ENCODE assay signal across 1 cellular context in genomic region chr15:65791335-65792129, GRCh38.
TF ChIP-seq lines count a peak whose summit lies in the region.

No MANE protein-coding gene starts in this region.

TF ChIP-seq in GM12878, 131 proteins besides CTCF, POLR2A, EP300 and RAD21 (continued from another document and continues in another):
- TF ChIP-seq CUX1 (IDR thresholded peaks at IDR 0.05; ENCODE audit: insufficient replicate concordance, low read depth, low read length) = no peak
- no peak for TF ChIP-seq TAF1 (IDR thresholded peaks at IDR 0.05; ENCODE audit: borderline replicate concordance, low read depth, low read length)
- TF ChIP-seq NFYA (IDR thresholded peaks at IDR 0.05; ENCODE audit: borderline replicate concordance, low read depth, low read length) = no peak
- TF ChIP-seq NR2F1 (conservative IDR thresholded peaks at IDR 0.05) = no peak
- TF ChIP-seq, protein P1, sequence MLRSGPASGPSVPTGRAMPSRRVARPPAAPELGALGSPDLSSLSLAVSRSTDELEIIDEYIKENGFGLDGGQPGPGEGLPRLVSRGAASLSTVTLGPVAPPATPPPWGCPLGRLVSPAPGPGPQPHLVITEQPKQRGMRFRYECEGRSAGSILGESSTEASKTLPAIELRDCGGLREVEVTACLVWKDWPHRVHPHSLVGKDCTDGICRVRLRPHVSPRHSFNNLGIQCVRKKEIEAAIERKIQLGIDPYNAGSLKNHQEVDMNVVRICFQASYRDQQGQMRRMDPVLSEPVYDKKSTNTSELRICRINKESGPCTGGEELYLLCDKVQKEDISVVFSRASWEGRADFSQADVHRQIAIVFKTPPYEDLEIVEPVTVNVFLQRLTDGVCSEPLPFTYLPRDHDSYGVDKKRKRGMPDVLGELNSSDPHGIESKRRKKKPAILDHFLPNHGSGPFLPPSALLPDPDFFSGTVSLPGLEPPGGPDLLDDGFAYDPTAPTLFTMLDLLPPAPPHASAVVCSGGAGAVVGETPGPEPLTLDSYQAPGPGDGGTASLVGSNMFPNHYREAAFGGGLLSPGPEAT (IDR thresholded peaks at IDR 0.05; ENCODE audit: low read depth) = peak; percentile 63; the same call in 1 of the 2 replicates
- TF ChIP-seq, protein P2, sequence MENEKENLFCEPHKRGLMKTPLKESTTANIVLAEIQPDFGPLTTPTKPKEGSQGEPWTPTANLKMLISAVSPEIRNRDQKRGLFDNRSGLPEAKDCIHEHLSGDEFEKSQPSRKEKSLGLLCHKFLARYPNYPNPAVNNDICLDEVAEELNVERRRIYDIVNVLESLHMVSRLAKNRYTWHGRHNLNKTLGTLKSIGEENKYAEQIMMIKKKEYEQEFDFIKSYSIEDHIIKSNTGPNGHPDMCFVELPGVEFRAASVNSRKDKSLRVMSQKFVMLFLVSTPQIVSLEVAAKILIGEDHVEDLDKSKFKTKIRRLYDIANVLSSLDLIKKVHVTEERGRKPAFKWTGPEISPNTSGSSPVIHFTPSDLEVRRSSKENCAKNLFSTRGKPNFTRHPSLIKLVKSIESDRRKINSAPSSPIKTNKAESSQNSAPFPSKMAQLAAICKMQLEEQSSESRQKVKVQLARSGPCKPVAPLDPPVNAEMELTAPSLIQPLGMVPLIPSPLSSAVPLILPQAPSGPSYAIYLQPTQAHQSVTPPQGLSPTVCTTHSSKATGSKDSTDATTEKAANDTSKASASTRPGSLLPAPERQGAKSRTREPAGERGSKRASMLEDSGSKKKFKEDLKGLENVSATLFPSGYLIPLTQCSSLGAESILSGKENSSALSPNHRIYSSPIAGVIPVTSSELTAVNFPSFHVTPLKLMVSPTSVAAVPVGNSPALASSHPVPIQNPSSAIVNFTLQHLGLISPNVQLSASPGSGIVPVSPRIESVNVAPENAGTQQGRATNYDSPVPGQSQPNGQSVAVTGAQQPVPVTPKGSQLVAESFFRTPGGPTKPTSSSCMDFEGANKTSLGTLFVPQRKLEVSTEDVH (IDR thresholded peaks at IDR 0.05; ENCODE audit: low read depth, partially characterized antibody) = no peak
- no peak for TF ChIP-seq ATF7 (IDR thresholded peaks at IDR 0.05; ENCODE audit: low read depth)
- TF ChIP-seq GABPA (IDR thresholded peaks at IDR 0.05; ENCODE audit: low read depth) = no peak
- no peak for TF ChIP-seq BMI1 (IDR thresholded peaks at IDR 0.05; ENCODE audit: borderline replicate concordance)
- TF ChIP-seq PML (IDR thresholded peaks at IDR 0.05; ENCODE audit: low read length) = no peak
- TF ChIP-seq, protein P3, sequence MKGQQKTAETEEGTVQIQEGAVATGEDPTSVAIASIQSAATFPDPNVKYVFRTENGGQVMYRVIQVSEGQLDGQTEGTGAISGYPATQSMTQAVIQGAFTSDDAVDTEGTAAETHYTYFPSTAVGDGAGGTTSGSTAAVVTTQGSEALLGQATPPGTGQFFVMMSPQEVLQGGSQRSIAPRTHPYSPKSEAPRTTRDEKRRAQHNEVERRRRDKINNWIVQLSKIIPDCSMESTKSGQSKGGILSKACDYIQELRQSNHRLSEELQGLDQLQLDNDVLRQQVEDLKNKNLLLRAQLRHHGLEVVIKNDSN (IDR thresholded peaks at IDR 0.05; ENCODE audit: borderline replicate concordance, extremely low read length, insufficient read depth, low read depth, low read length) = no peak
- no peak for TF ChIP-seq MYC (IDR thresholded peaks at IDR 0.05; ENCODE audit: insufficient read depth, insufficient read length, insufficient replicate concordance, low read length, severe bottlenecking)
- no peak for TF ChIP-seq ZSCAN29 (IDR thresholded peaks at IDR 0.05)
- TF ChIP-seq ZNF592 (IDR thresholded peaks at IDR 0.05) = no peak
- TF ChIP-seq RUNX3 (IDR thresholded peaks at IDR 0.05; ENCODE audit: low read length) = peak; percentile 48
- TF ChIP-seq POU2F2 (IDR thresholded peaks at IDR 0.05; ENCODE audit: borderline replicate concordance, low read depth, low read length) = no peak
- no peak for TF ChIP-seq WRNIP1 (IDR thresholded peaks at IDR 0.05; ENCODE audit: borderline replicate concordance, low read depth, low read length)
- TF ChIP-seq E2F4 (IDR thresholded peaks at IDR 0.05; ENCODE audit: low read depth, low read length) = no peak
- no peak for TF ChIP-seq ELK1 (IDR thresholded peaks at IDR 0.05; ENCODE audit: low read depth, low read length)
- no peak for TF ChIP-seq TBL1XR1 (IDR thresholded peaks at IDR 0.05; ENCODE audit: low read depth, low read length)
- TF ChIP-seq NFIC (IDR thresholded peaks at IDR 0.05; ENCODE audit: low read depth, low read length) = no peak
- TF ChIP-seq EGR1 (IDR thresholded peaks at IDR 0.05; ENCODE audit: borderline replicate concordance in 1 of 2, low read depth in 2 of 2, low read length in 2 of 2) = peak in 1 of 2 experiments; percentile 78; a peak in 2 of 3 replicates
- peak; percentile 9; the same call in 1 of the 2 replicates for TF ChIP-seq SIN3A (IDR thresholded peaks at IDR 0.05; ENCODE audit: low read depth, low read length)
- TF ChIP-seq MEF2B (IDR thresholded peaks at IDR 0.05; ENCODE audit: partially characterized antibody, poor library complexity, severe bottlenecking) = no peak
- no peak for TF ChIP-seq FOXM1 (IDR thresholded peaks at IDR 0.05; ENCODE audit: low read depth, low read length)
- no peak for TF ChIP-seq ESRRA (IDR thresholded peaks at IDR 0.05; ENCODE audit: low read length)
- TF ChIP-seq JUNB (IDR thresholded peaks at IDR 0.05) = no peak
- no peak for TF ChIP-seq HDAC2 (IDR thresholded peaks at IDR 0.05)
- no peak for TF ChIP-seq SMAD1 (IDR thresholded peaks at IDR 0.05; ENCODE audit: low read depth, partially characterized antibody)
- peak in 1 of 2 experiments; percentile 11; a peak in 1 of 4 replicates for TF ChIP-seq ETV6 (conservative IDR thresholded peaks at IDR 0.05 in 1 of 2, IDR thresholded peaks at IDR 0.05 in 1 of 2; ENCODE audit: borderline replicate concordance in 1 of 2, low read depth in 1 of 2)
- peak; percentile 48 to 91; a peak in 3 of 4 replicates for TF ChIP-seq BHLHE40 (IDR thresholded peaks at IDR 0.05; ENCODE audit: borderline replicate concordance in 1 of 2, low read depth in 2 of 2, low read length in 1 of 2)
- TF ChIP-seq SMC3 (IDR thresholded peaks at IDR 0.05; ENCODE audit: borderline replicate concordance, low read length) = no peak; the same call in 1 of the 2 replicates
- TF ChIP-seq CBX5 (IDR thresholded peaks at IDR 0.05; ENCODE audit: low read depth) = 0 out of 2 replicates have a peak, but pooled peaks have one; percentile 25
- TF ChIP-seq, protein P4, sequence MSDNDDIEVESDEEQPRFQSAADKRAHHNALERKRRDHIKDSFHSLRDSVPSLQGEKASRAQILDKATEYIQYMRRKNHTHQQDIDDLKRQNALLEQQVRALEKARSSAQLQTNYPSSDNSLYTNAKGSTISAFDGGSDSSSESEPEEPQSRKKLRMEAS (IDR thresholded peaks at IDR 0.05; ENCODE audit: low read depth, low read length) = no peak
- no peak for TF ChIP-seq HCFC1 (IDR thresholded peaks at IDR 0.05; ENCODE audit: low read length)
- no peak for TF ChIP-seq ZNF274 (IDR thresholded peaks at IDR 0.05; ENCODE audit: insufficient read depth, insufficient read length)
- TF ChIP-seq CHD2 (IDR thresholded peaks at IDR 0.05; ENCODE audit: borderline replicate concordance, low read depth, low read length) = peak; percentile 61
- no peak for TF ChIP-seq SMARCA5 (IDR thresholded peaks at IDR 0.05)
- TF ChIP-seq PKNOX1 (IDR thresholded peaks at IDR 0.05) = 0 out of 2 replicates have a peak, but pooled peaks have one; percentile 4
